Comparison of ENCODE assay signal across 30 cellular contexts in genomic region chr15:25877681-25878080, GRCh38. TPM values are rescaled to one million over a fixed set of nuclear protein-coding genes. Genes with fewer than 3 reads are reported as not detected.
"Had no signal": no experiment of that assay in that cellular context is flagged by ENCODE, and none has a peak within 500 bp of the region (broad histone marks: within the 10 kb centered on the region; RNA-seq: fewer than 3 reads in every experiment).

No MANE protein-coding gene starts in this region.

- ATAC-seq: foreskin keratinocyte; left lobe of liver; stimulated activated effector memory CD8-positive, alpha-beta T cell treated with anti-CD3 and anti-CD28 coated beads, Interleukin-12 subunit alpha, Interleukin-12 subunit beta, amount 100 ng/mL, for 72 hours; WTC11 had no signal

- H3K27me3 ChIP-seq: brain microvascular endothelial cell, esophagus muscularis mucosa, foreskin keratinocyte, neutrophil, sigmoid colon had no signal

- H3K4me1 ChIP-seq: foreskin keratinocyte had no signal

- H3K4me1 Mint-ChIP-seq: activated CD4-positive, alpha-beta memory T cell treated with anti-CD3 and anti-CD28 coated beads, Interleukin-2, amount 10 ng/mL, durations not matched to agents 7 days and 5 days; mesothelial cell of epicardium; nephron progenitor cell; stimulated activated effector memory CD8-positive, alpha-beta T cell treated with anti-CD3 and anti-CD28 coated beads, Interleukin-12 subunit alpha, Interleukin-12 subunit beta, amount 100 ng/mL, for 72 hours; WTC11 had no signal

- H3K27me3 Mint-ChIP-seq: activated CD4-positive, alpha-beta memory T cell treated with anti-CD3 and anti-CD28 coated beads, Interleukin-2, amount 10 ng/mL, durations not matched to agents 7 days and 5 days; activated CD4-positive, alpha-beta T cell treated with anti-CD3 and anti-CD28 coated beads, Interleukin-2, amount 10 ng/mL, durations not matched to agents 7 days and 5 days; activated T-cell treated with anti-CD3 and anti-CD28 coated beads, Interleukin-2, amount 50 U/mL, for 24 hours; stimulated activated naive CD8-positive, alpha-beta T cell treated with anti-CD3 and anti-CD28 coated beads, Interleukin-15, Interleukin-2, amounts not matched to agents 100 ng/mL and 50 ng/mL, for 24 hours had no signal

- H3K4me3 ChIP-seq: esophagus muscularis mucosa, sigmoid colon, thoracic aorta had no signal

- DNase-seq: activated CD4-positive, alpha-beta memory T cell treated with anti-CD3 and anti-CD28 coated beads, Interleukin-2, amount 10 ng/mL, durations not matched to agents 7 days and 5 days; activated CD4-positive, alpha-beta T cell treated with anti-CD3 and anti-CD28 coated beads for 1 hour; activated CD4-positive, alpha-beta T cell treated with anti-CD3 and anti-CD28 coated beads, Interleukin-2, amount 10 ng/mL, durations not matched to agents 7 days and 5 days; activated CD8-positive, alpha-beta memory T cell treated with anti-CD3 and anti-CD28 coated beads, Interleukin-2, amount 50 U/mL, for 48 hours; activated gamma-delta T cell treated with Interleukin-2 at 50 U/mL for 16 hours; activated naive CD4-positive, alpha-beta T cell treated with anti-CD3 and anti-CD28 coated beads, Interleukin-2, amount 50 U/mL, for 16 hours; activated T-cell treated with anti-CD3 and anti-CD28 coated beads, Interleukin-2, amount 50 U/mL, for 24 hours; amniotic stem cell; brain microvascular endothelial cell; caudate nucleus; cortex of kidney; foreskin keratinocyte; kidney glomerular epithelial cell; mammary epithelial cell; naive B cell; nephron progenitor cell; sigmoid colon; small intestine; stimulated activated CD4-positive, alpha-beta T cell treated with anti-CD3 and anti-CD28 coated beads, Interleukin-4, amount 100 ng/mL, for 24 hours; T-helper 2 cell had no signal

- H3K9me3 Mint-ChIP-seq: activated CD4-positive, alpha-beta memory T cell treated with anti-CD3 and anti-CD28 coated beads, Interleukin-2, amount 10 ng/mL, durations not matched to agents 7 days and 5 days; activated CD4-positive, alpha-beta T cell treated with anti-CD3 and anti-CD28 coated beads, Interleukin-2, amount 10 ng/mL, durations not matched to agents 7 days and 5 days; activated T-cell treated with anti-CD3 and anti-CD28 coated beads, Interleukin-2, amount 50 U/mL, for 24 hours; mesothelial cell of epicardium; nephron progenitor cell; stimulated activated effector memory CD8-positive, alpha-beta T cell treated with anti-CD3 and anti-CD28 coated beads, Interleukin-12 subunit alpha, Interleukin-12 subunit beta, amount 100 ng/mL, for 72 hours; stimulated activated naive CD8-positive, alpha-beta T cell treated with anti-CD3 and anti-CD28 coated beads, Interleukin-15, Interleukin-2, amounts not matched to agents 100 ng/mL and 50 ng/mL, for 24 hours had no signal

- H3K27ac Mint-ChIP-seq: activated CD4-positive, alpha-beta memory T cell treated with anti-CD3 and anti-CD28 coated beads, Interleukin-2, amount 10 ng/mL, durations not matched to agents 7 days and 5 days; activated CD4-positive, alpha-beta T cell treated with anti-CD3 and anti-CD28 coated beads, Interleukin-2, amount 10 ng/mL, durations not matched to agents 7 days and 5 days; activated T-cell treated with anti-CD3 and anti-CD28 coated beads, Interleukin-2, amount 50 U/mL, for 24 hours; mesothelial cell of epicardium; naive B cell; nephron progenitor cell; stimulated activated effector memory CD8-positive, alpha-beta T cell treated with anti-CD3 and anti-CD28 coated beads, Interleukin-12 subunit alpha, Interleukin-12 subunit beta, amount 100 ng/mL, for 72 hours; stimulated activated naive CD8-positive, alpha-beta T cell treated with anti-CD3 and anti-CD28 coated beads, Interleukin-15, Interleukin-2, amounts not matched to agents 100 ng/mL and 50 ng/mL, for 24 hours; WTC11 had no signal

- FAIRE-seq: astrocyte, endothelial cell of umbilical vein, small intestine had no signal

- H3K27ac ChIP-seq: brain microvascular endothelial cell, foreskin keratinocyte, neutrophil, thoracic aorta had no signal

- H3K4me3 Mint-ChIP-seq: activated CD4-positive, alpha-beta memory T cell treated with anti-CD3 and anti-CD28 coated beads, Interleukin-2, amount 10 ng/mL, durations not matched to agents 7 days and 5 days; activated CD4-positive, alpha-beta T cell treated with anti-CD3 and anti-CD28 coated beads, Interleukin-2, amount 10 ng/mL, durations not matched to agents 7 days and 5 days; activated T-cell treated with anti-CD3 and anti-CD28 coated beads, Interleukin-2, amount 50 U/mL, for 24 hours; mesothelial cell of epicardium; naive B cell; nephron progenitor cell; stimulated activated effector memory CD8-positive, alpha-beta T cell treated with anti-CD3 and anti-CD28 coated beads, Interleukin-12 subunit alpha, Interleukin-12 subunit beta, amount 100 ng/mL, for 72 hours; stimulated activated naive CD8-positive, alpha-beta T cell treated with anti-CD3 and anti-CD28 coated beads, Interleukin-15, Interleukin-2, amounts not matched to agents 100 ng/mL and 50 ng/mL, for 24 hours; WTC11 had no signal

- H3K9me3 ChIP-seq: esophagus muscularis mucosa, neutrophil, sigmoid colon, thoracic aorta had no signal

- H3K36me3 ChIP-seq: brain microvascular endothelial cell, esophagus muscularis mucosa, neutrophil, sigmoid colon, thoracic aorta had no signal

- H3K36me3 Mint-ChIP-seq: mesothelial cell of epicardium; naive B cell; stimulated activated effector memory CD8-positive, alpha-beta T cell treated with anti-CD3 and anti-CD28 coated beads, Interleukin-12 subunit alpha, Interleukin-12 subunit beta, amount 100 ng/mL, for 72 hours had no signal

RNA-seq across cellular contexts. Expression of gene ATP10A, which starts 14.6 kb away (rescaled TPM):
- total RNA-seq: endothelial cell of umbilical vein, foreskin keratinocyte had no signal
- polyA plus RNA-seq: endothelial cell of umbilical vein, foreskin keratinocyte, mammary epithelial cell had no signal
